Comparison of ENCODE assay signal across 24 cellular contexts in the genomic region with DNA sequence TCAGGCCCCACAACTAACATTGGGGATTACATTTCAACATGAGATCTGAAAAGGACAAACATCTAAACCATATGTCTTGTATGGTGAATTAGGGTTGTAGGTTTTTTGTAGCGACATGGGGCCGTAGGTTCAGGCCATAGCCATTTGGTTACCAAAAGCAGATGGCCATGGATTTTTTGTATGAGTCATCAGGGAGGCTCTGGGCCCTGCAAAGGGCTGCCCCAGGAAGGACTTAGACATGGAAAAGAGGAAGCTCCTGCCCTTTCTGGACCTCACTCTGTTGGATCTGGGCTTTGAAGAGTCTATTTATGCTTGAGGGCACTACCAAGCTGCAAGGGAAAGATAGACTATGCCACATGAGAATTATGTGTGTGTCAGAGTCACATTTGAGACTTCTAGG.
"Had no signal": no experiment of that assay in that cellular context is flagged by ENCODE, and none has a peak within 500 bp of the region (broad histone marks: within the 10 kb centered on the region; RNA-seq: fewer than 3 reads in every experiment).

No MANE protein-coding gene starts in this region.

- H3K27ac ChIP-seq: adrenal gland, breast epithelium, left lung, testis, upper lobe of right lung, WERI-Rb-1 had no signal

- H3K9me3 Mint-ChIP-seq: activated naive CD4-positive, alpha-beta T cell treated with anti-CD3 and anti-CD28 coated beads, Interleukin-2, amount 50 U/mL, for 72 hours; activated T-helper 1 cell treated with anti-CD3 and anti-CD28 coated beads, Interleukin-12 subunit alpha, Interleukin-12 subunit beta, Interleukin-2, Interleukin-4 antibody, amounts not matched to agents 30 ng/mL and 10 ng/mL and 1 ng/mL, durations not matched to agents 14 hours and 24 hours and 36 hours; T-helper 1 cell treated with Interleukin-12 subunit alpha and Interleukin-12 subunit beta and Interleukin-4 antibody, amounts not matched to agents 30 μg/mL and 1 μg/mL, for 36 hours had no signal

- H3K36me3 Mint-ChIP-seq: activated naive CD4-positive, alpha-beta T cell treated with anti-CD3 and anti-CD28 coated beads, Interleukin-2, amount 50 U/mL, for 72 hours had no signal

- H3K27me3 Mint-ChIP-seq: progenitor cell of endocrine pancreas had no signal

- H3K27me3 ChIP-seq: adrenal gland, breast epithelium, left lung, testis, upper lobe of right lung had no signal

- H3K9me3 ChIP-seq: adrenal gland, breast epithelium, left lung, testis, upper lobe of right lung had no signal

- H3K27ac Mint-ChIP-seq: activated naive CD4-positive, alpha-beta T cell treated with anti-CD3 and anti-CD28 coated beads, Interleukin-2, amount 50 U/mL, for 72 hours; activated T-helper 1 cell treated with anti-CD3 and anti-CD28 coated beads, Interleukin-12 subunit alpha, Interleukin-12 subunit beta, Interleukin-2, Interleukin-4 antibody, amounts not matched to agents 30 ng/mL and 10 ng/mL and 1 ng/mL, durations not matched to agents 14 hours and 24 hours and 36 hours; progenitor cell of endocrine pancreas; T-helper 1 cell treated with Interleukin-12 subunit alpha and Interleukin-12 subunit beta and Interleukin-4 antibody, amounts not matched to agents 30 μg/mL and 1 μg/mL, for 36 hours had no signal

- H3K36me3 ChIP-seq: adrenal gland, breast epithelium, left lung, upper lobe of right lung, WERI-Rb-1 had no signal

- H3K4me1 ChIP-seq: breast epithelium, left lung, upper lobe of right lung had no signal

- H3K4me3 ChIP-seq: adrenal gland, breast epithelium, left lung, testis, upper lobe of right lung had no signal

- H3K4me3 Mint-ChIP-seq: activated T-helper 1 cell treated with anti-CD3 and anti-CD28 coated beads, Interleukin-12 subunit alpha, Interleukin-12 subunit beta, Interleukin-2, Interleukin-4 antibody, amounts not matched to agents 30 ng/mL and 10 ng/mL and 1 ng/mL, durations not matched to agents 14 hours and 24 hours and 36 hours; T-helper 1 cell treated with Interleukin-12 subunit alpha and Interleukin-12 subunit beta and Interleukin-4 antibody, amounts not matched to agents 30 μg/mL and 1 μg/mL, for 36 hours had no signal

- DNase-seq: activated CD4-positive, alpha-beta T cell treated with anti-CD3 and anti-CD28 coated beads for 1 hour; activated gamma-delta T cell treated with Interleukin-2 at 50 U/mL for 16 hours; activated T-cell treated with anti-CD3 and anti-CD28 coated beads for 4 hours; adrenal gland; cerebellar nuclear complex; cortex of kidney; erythroblast; head of caudate nucleus; kidney; left lung; mammary epithelial cell; midbrain; occipital lobe; right cardiac atrium; small intestine; stimulated activated CD4-positive, alpha-beta T cell treated with anti-CD3 and anti-CD28 coated beads, Interleukin-4, amount 100 ng/mL, for 1 hour; testis; upper lobe of right lung; WERI-Rb-1 had no signal
